16 cellular contexts compared by ENCODE assay signal in the genomic region with DNA sequence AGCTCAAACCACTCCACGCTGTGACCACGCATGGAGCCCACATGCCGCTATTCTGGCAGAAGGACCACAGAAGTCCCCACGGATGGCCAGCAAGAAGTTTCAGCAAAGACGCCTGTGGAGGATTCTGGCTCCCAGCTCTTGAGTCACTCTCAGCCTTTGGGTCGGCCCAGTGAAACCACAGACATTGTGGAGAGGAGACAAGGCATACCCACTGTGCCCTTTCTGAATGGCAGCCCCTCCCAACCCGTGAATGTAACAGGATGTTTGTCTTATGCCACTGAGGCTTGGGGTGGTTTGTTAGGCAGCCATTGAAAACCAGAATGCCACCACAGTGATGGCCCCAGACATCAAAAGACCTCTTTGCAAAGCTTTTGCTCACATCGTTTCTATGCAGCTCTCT. TPM values are rescaled to one million over a fixed set of nuclear protein-coding genes. Genes with fewer than 3 reads are reported as not detected.
DNase-seq lines count a peak whose midpoint lies in the region; ATAC-seq and TF ChIP-seq lines count a peak whose summit lies in the region.
"Had no signal": no experiment of that assay in that cellular context is flagged by ENCODE, and none has a peak within 500 bp of the region (broad histone marks: within the 10 kb centered on the region; RNA-seq: fewer than 3 reads in every experiment).

No MANE protein-coding gene starts in this region.

- no peak for TF ChIP-seq EP300 in esophagus muscularis mucosa (IDR thresholded peaks at IDR 0.05)

- WGBS in spleen, 5 donors = 57 to 73% (median 69%) methylated on average over 5 to 8 of the region's 8 CpGs
- 67% methylated on average over 5 of the region's 8 CpGs for WGBS in esophagus muscularis mucosa

- POLR2A ChIA-PET in CD8-positive, alpha-beta T cell (lab: Charles Lee) = no interaction called here

- no peaks in the 10 kb centered on the region for H3K27me3 ChIP-seq in CD8-positive, alpha-beta T cell (ENCODE audit: insufficient read depth, low read length)
- H3K27me3 ChIP-seq in spleen (replicated peaks in 1 of 7) (no peaks in the 10 kb centered on the region), esophagus muscularis mucosa (no peaks in the 10 kb centered on the region)

- H3K4me1 ChIP-seq in CD8-positive, alpha-beta T cell (ENCODE audit: insufficient read depth, low read length) = peaks cover 23% of the 10 kb centered on the region
- H3K4me1 ChIP-seq in spleen (peaks cover 16 to 81% (median 53%) of the 10 kb centered on the region in 6 donors), esophagus muscularis mucosa (peaks cover 15 to 34% (median 17%) of the 10 kb centered on the region in 4 donors)

- CTCF ChIA-PET in CD8-positive, alpha-beta T cell (lab: Charles Lee) = interaction anchor here (1.4 kb wide), 1 partner anchor 10 kb away, joined by 4 read pairs; no protein-coding TSS in a partner anchor

- H3K36me3 Mint-ChIP-seq in CD8-positive, alpha-beta T cell = no peaks in the 10 kb centered on the region

- no peaks in the 10 kb centered on the region for H3K27me3 Mint-ChIP-seq in CD8-positive, alpha-beta T cell (ENCODE audit: low read depth)

- no peaks in the 10 kb centered on the region for H3K9me3 ChIP-seq in CD8-positive, alpha-beta T cell (ENCODE audit: low read length)
- H3K9me3 ChIP-seq in spleen = no peaks in the 10 kb centered on the region
- no peaks in the 10 kb centered on the region for H3K9me3 ChIP-seq in esophagus muscularis mucosa

- H3K9me3 Mint-ChIP-seq in CD8-positive, alpha-beta T cell = no peaks in the 10 kb centered on the region

- no peak for TF ChIP-seq POLR2A in spleen (IDR thresholded peaks at IDR 0.05)
- TF ChIP-seq POLR2A in esophagus muscularis mucosa (IDR thresholded peaks at IDR 0.05; ENCODE audit: low read depth) = no peak

- no peak overlapping the region for H3K4me3 Mint-ChIP-seq in CD8-positive, alpha-beta T cell

- no peaks in the 10 kb centered on the region for H3K36me3 ChIP-seq in CD8-positive, alpha-beta T cell (ENCODE audit: insufficient read depth, low read length)
- H3K36me3 ChIP-seq in spleen = peaks cover 0 to 2% (median 0%) of the 10 kb centered on the region in 6 donors
- no peaks in the 10 kb centered on the region for H3K36me3 ChIP-seq in esophagus muscularis mucosa

- no peak overlapping the region for H3K4me3 ChIP-seq in CD8-positive, alpha-beta T cell (ENCODE audit: low read depth, low read length)
- H3K4me3 ChIP-seq in spleen (no peak overlapping the region), esophagus muscularis mucosa (no peak overlapping the region)
- H3K4me3 ChIP-seq: GM23248 had no signal

- H3K4me1 Mint-ChIP-seq in CD8-positive, alpha-beta T cell (ENCODE audit: low read depth) = peaks cover 29% of the 10 kb centered on the region

- H3K27ac Mint-ChIP-seq in CD8-positive, alpha-beta T cell = no peak overlapping the region

- no peak for TF ChIP-seq CTCF in CD8-positive, alpha-beta T cell (IDR thresholded peaks at IDR 0.05)
- no peak for TF ChIP-seq CTCF in spleen (IDR thresholded peaks at IDR 0.05 in 8 of 11, conservative IDR thresholded peaks at IDR 0.05 in 3 of 11)
- no peak for TF ChIP-seq CTCF in esophagus muscularis mucosa (IDR thresholded peaks at IDR 0.05)

- peak; percentile 65 for ATAC-seq in CD8-positive, alpha-beta T cell
- no peak for ATAC-seq in GM21515 (IDR thresholded peaks at IDR 0.05; ENCODE audit: unreplicated experiment)
- ATAC-seq in GM21737 (IDR thresholded peaks at IDR 0.05; ENCODE audit: unreplicated experiment) = no peak
- ATAC-seq: HCT116 had no signal

- no peak overlapping the region for H3K27ac ChIP-seq in CD8-positive, alpha-beta T cell (ENCODE audit: low read depth, low read length)
- H3K27ac ChIP-seq in spleen (peak overlapping the region in 1 of 8 donors; percentile 20), esophagus muscularis mucosa (replicated peaks in 1 of 4) (no peak overlapping the region)
- H3K27ac ChIP-seq: C4-2B, GM23248 had no signal

- peak in 2 of 7 experiments; percentile 31 to 54 for DNase-seq in CD8-positive, alpha-beta T cell
- DNase-seq in MV-4-11 (lab: John Stamatoyannopoulos, UW) (peak; percentile 36), foreskin melanocyte (peak; percentile 3), spleen (peak; percentile 23), esophagus muscularis mucosa (ENCODE audit: extremely low spot score) (no peak)
- DNase-seq: Calu3, DMS79, GM23248, IMR-90, NCI-H1417 treated with DMSO at 0.1 percent for 48 hours, NCI-H2029 treated with DMSO at 0.1 percent for 48 hours, NCI-H510A treated with DMSO at 0.1 percent for 48 hours had no signal

- intact Hi-C loops in CD8-positive, alpha-beta T cell (cut with DNase I, micrococcal nuclease) = no loop called here
- intact Hi-C loops in spleen (cut with DNase I; ENCODE audit: low total_unique reads) = no loop called here
- intact Hi-C loops in esophagus muscularis mucosa (cut with DNase I) = no loop called here

RNA-seq across cellular contexts. Expression of a gene that starts 42.7 kb away (rescaled TPM):
- 1 to 10 TPM; 1.2 to 1.6 TPM for total RNA-seq in CD8-positive, alpha-beta T cell
- total RNA-seq in spleen (100 to 1,000 TPM in 4 of 7 donors, 10 to 100 TPM in 3; 41.8 to 127 (median 100) TPM), esophagus muscularis mucosa (10 to 100 TPM in 1 of 4 donors, 1 to 10 TPM in 3; 4.2 to 28.5 (median 8.7) TPM)
- 10 to 100 TPM; 11.8 to 49.8 (median 26.6) TPM for polyA plus RNA-seq in spleen
- total RNA-seq: GM23248 had no signal
- polyA plus RNA-seq: GM23248 had no signal
